In genomic region chr1:38875811-38876210, GRCh38 we compare ENCODE assay signal across 25 cellular contexts. TPM values are rescaled to one million over a fixed set of nuclear protein-coding genes. Genes with fewer than 3 reads are reported as not detected.
"Had no signal": no experiment of that assay in that cellular context is flagged by ENCODE, and none has a peak within 500 bp of the region (broad histone marks: within the 10 kb centered on the region; RNA-seq: fewer than 3 reads in every experiment).

No MANE protein-coding gene starts in this region.

- H3K4me3 Mint-ChIP-seq: naive thymus-derived CD4-positive, alpha-beta T cell; neural progenitor cell; stimulated activated effector memory CD8-positive, alpha-beta T cell treated with anti-CD3 and anti-CD28 coated beads, Interleukin-12 subunit alpha, Interleukin-12 subunit beta, amount 100 ng/mL, for 72 hours; stimulated activated naive CD8-positive, alpha-beta T cell treated with anti-CD3 and anti-CD28 coated beads, Interleukin-15, Interleukin-2, amounts not matched to agents 100 ng/mL and 50 ng/mL, for 24 hours had no signal

- H3K9me3 Mint-ChIP-seq: naive thymus-derived CD4-positive, alpha-beta T cell; neural progenitor cell; stimulated activated effector memory CD8-positive, alpha-beta T cell treated with anti-CD3 and anti-CD28 coated beads, Interleukin-12 subunit alpha, Interleukin-12 subunit beta, amount 100 ng/mL, for 72 hours; stimulated activated naive CD8-positive, alpha-beta T cell treated with anti-CD3 and anti-CD28 coated beads, Interleukin-15, Interleukin-2, amounts not matched to agents 100 ng/mL and 50 ng/mL, for 24 hours had no signal

- H3K27me3 ChIP-seq: hepatocyte, neural progenitor cell, pancreas, tibial artery had no signal

- H3K9ac ChIP-seq: neural progenitor cell had no signal

- DNase-seq: effector CD4-positive, alpha-beta T cell; foreskin melanocyte; head of caudate nucleus; kidney; left cardiac atrium; left ventricle myocardium inferior; lower lobe of right lung; mesenchymal stem cell; midbrain; naive thymus-derived CD4-positive, alpha-beta T cell; nucleus accumbens; pancreas; right cardiac atrium; stimulated activated CD4-positive, alpha-beta T cell treated with anti-CD3 and anti-CD28 coated beads, Interleukin-2, amount 100 ng/mL, for 48 hours; tibial artery had no signal

- H3K36me3 ChIP-seq: left ventricle myocardium inferior, lower lobe of right lung, neural progenitor cell, pancreas, tibial artery had no signal

- H3K4me3 ChIP-seq: coronary artery, hepatocyte, left ventricle myocardium inferior, lower lobe of right lung, neural progenitor cell, pancreas, smooth muscle cell, tibial artery had no signal

- H3K27me3 Mint-ChIP-seq: naive thymus-derived CD4-positive, alpha-beta T cell; progenitor cell of endocrine pancreas; stimulated activated naive CD8-positive, alpha-beta T cell treated with anti-CD3 and anti-CD28 coated beads, Interleukin-15, Interleukin-2, amounts not matched to agents 100 ng/mL and 50 ng/mL, for 24 hours had no signal

- H3K27ac ChIP-seq: coronary artery, hepatocyte, left ventricle myocardium inferior, lower lobe of right lung, neural progenitor cell, pancreas, tibial artery had no signal

- H3K36me3 Mint-ChIP-seq: naive thymus-derived CD4-positive, alpha-beta T cell had no signal

- H3K27ac Mint-ChIP-seq: neural progenitor cell; progenitor cell of endocrine pancreas; stimulated activated effector memory CD8-positive, alpha-beta T cell treated with anti-CD3 and anti-CD28 coated beads, Interleukin-12 subunit alpha, Interleukin-12 subunit beta, amount 100 ng/mL, for 72 hours; stimulated activated naive CD8-positive, alpha-beta T cell treated with anti-CD3 and anti-CD28 coated beads, Interleukin-15, Interleukin-2, amounts not matched to agents 100 ng/mL and 50 ng/mL, for 24 hours had no signal

- H3K9me3 ChIP-seq: left ventricle myocardium inferior, lower lobe of right lung, pancreas, tibial artery had no signal

RNA-seq across cellular contexts. Expression of gene GJA9, which starts 5.6 kb away (rescaled TPM):
- total RNA-seq: cerebellum; dermis microvascular lymphatic vessel endothelial cell; hepatocyte; kidney; left cardiac atrium; left ventricle myocardium inferior; lower lobe of right lung; naive thymus-derived CD4-positive, alpha-beta T cell; pancreas; progenitor cell of endocrine pancreas; right cardiac atrium; smooth muscle cell; temporal lobe had no signal
- polyA plus RNA-seq: naive thymus-derived CD4-positive, alpha-beta T cell; pancreas; smooth muscle cell had no signal
